20 cellular contexts compared by ENCODE assay signal in the genomic region with DNA sequence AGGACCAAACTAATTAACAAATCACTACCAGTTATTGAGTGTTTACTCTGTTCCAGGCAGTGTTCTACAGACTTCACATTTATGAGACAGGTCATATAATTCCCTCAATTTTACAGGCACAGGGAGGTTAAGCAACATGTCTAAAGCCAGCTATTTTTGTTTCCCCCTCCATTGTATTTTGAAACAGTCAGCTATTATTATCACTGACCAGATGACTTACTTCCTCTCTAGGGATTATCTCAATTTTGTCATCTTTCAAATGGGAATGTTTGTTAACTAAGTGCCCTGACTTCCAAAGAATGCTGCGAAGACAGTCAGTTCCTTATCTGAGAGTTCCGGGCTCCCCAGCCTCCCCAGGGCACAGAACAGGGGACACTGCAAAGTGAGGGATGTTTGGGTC. TPM values are rescaled to one million over a fixed set of nuclear protein-coding genes. Genes with fewer than 3 reads are reported as not detected.
DNase-seq lines count a peak whose midpoint lies in the region; FAIRE-seq and TF ChIP-seq lines count a peak whose summit lies in the region.
"Had no signal": no experiment of that assay in that cellular context is flagged by ENCODE, and none has a peak within 500 bp of the region (broad histone marks: within the 10 kb centered on the region; RNA-seq: fewer than 3 reads in every experiment).

No MANE protein-coding gene starts in this region.

- DNase-seq in GM12891 (ENCODE audit: insufficient read length, low spot score): no peak
- DNase-seq in NOMO-1 (lab: John Stamatoyannopoulos, UW; ENCODE audit: unreplicated experiment in 2 of 2): peak; percentile 66 to 84
- DNase-seq in dermis blood vessel endothelial cell: peak; percentile 35
- DNase-seq in pons (ENCODE audit: low spot score): peak; percentile 28
- DNase-seq in NCI-H1105 (lab: John Stamatoyannopoulos, UW): no peak
- no peak for DNase-seq in activated naive CD4-positive, alpha-beta T cell (lab: John Stamatoyannopoulos, UW)
- no peak for DNase-seq in kidney glomerular epithelial cell (lab: John Stamatoyannopoulos, UW)
- DNase-seq: aorta; CD4-positive, alpha-beta memory T cell; H9; heart left ventricle; KG1; NCI-H446; testis had no signal

- FAIRE-seq in GM12891 (lab: Jason Lieb, UNC): no peak
- FAIRE-seq: islet of Langerhans had no signal

- TF ChIP-seq POLR2A in GM12891 (IDR thresholded peaks at IDR 0.05; ENCODE audit: low read depth, low read length): no peak

TF ChIP-seq in GM12891, 5 proteins besides CTCF, POLR2A, EP300 and RAD21:
- TF ChIP-seq POU2F2 (IDR thresholded peaks at IDR 0.05; ENCODE audit: low read depth, low read length) (no peak), PAX5 (IDR thresholded peaks at IDR 0.05; ENCODE audit: insufficient read depth, low read length, severe bottlenecking) (no peak), TAF1 (IDR thresholded peaks at IDR 0.05; ENCODE audit: low read depth, low read length) (no peak), SPI1 (IDR thresholded peaks at IDR 0.05; ENCODE audit: low read depth, low read length) (0 out of 2 replicates have a peak, but pooled peaks have one; percentile 1), POLR2AphosphoS5 (IDR thresholded peaks at IDR 0.05; ENCODE audit: low read depth, low read length) (no peak)
TF ChIP-seq in GM12891: peak in this region for 1.

RNA-seq across cellular contexts. Expression of gene CNPY3, which starts 5.6 kb away (rescaled TPM):
- 67.4 TPM for polyA plus RNA-seq in GM12891 (2012; ENCODE audit: low read depth, missing spikeins)
- 36.1 and 43.4 TPM in 2 replicates for total RNA-seq in dermis blood vessel endothelial cell

RNA-seq across cellular contexts. Expression of gene PTCRA, which starts 7.8 kb away (rescaled TPM):
- 1.4 TPM for polyA plus RNA-seq in GM12891 (2012; ENCODE audit: low read depth, missing spikeins)
- total RNA-seq in dermis blood vessel endothelial cell: not detected in 2 replicates
- total RNA-seq: activated CD8-positive, alpha-beta memory T cell treated with anti-CD3 and anti-CD28 coated beads for 36 hours; aorta; CD4-positive, alpha-beta memory T cell; Daoy; H9; mesenteric fat pad; T-helper 1 cell treated with Interleukin-12 subunit alpha and Interleukin-12 subunit beta and Interleukin-4 antibody, amounts not matched to agents 30 ng/mL and 1 ng/mL, for 36 hours; WTC11 had no signal
- polyA plus RNA-seq: aorta; CD4-positive, alpha-beta memory T cell; heart left ventricle had no signal

RNA-seq across cellular contexts. Expression of gene GNMT, which starts 36.9 kb away (rescaled TPM):
- polyA plus RNA-seq in GM12891 (2012; ENCODE audit: low read depth, missing spikeins): 0.26 TPM
- total RNA-seq in dermis blood vessel endothelial cell: 0.23 TPM in 1 of 2 replicates, not detected in the other
- total RNA-seq: Daoy had no signal

RNA-seq across cellular contexts. Expression of gene RPL7L1, which starts 44.2 kb away (rescaled TPM):
- 54.5 TPM for polyA plus RNA-seq in GM12891 (2012; ENCODE audit: low read depth, missing spikeins)
- total RNA-seq in dermis blood vessel endothelial cell: 150 and 174 TPM in 2 replicates

RNA-seq across cellular contexts. Expression of gene PEX6, which starts 55.3 kb away (rescaled TPM):
- 6.4 TPM for polyA plus RNA-seq in GM12891 (2012; ENCODE audit: low read depth, missing spikeins)
- total RNA-seq in dermis blood vessel endothelial cell: 19.1 and 45.8 TPM in 2 replicates

Comparison
In these comparisons a context has a peak if more than half of its experiments do, and no peak if none do; other contexts are left out.
1. DNase-seq: peak in NOMO-1 (2 of 2), dermis blood vessel endothelial cell (single experiment) and pons (single experiment); none in GM12891 (single experiment), NCI-H1105 (single experiment), activated naive CD4-positive, alpha-beta T cell (0 of 4) and kidney glomerular epithelial cell (single experiment).